ENCODE assay signal across 1 cellular context in genomic region chr3:129690963-129691362, GRCh38.
TF ChIP-seq lines count a peak whose summit lies in the region.

No MANE protein-coding gene starts in this region.

TF ChIP-seq in GM23338, 12 proteins besides CTCF, POLR2A, EP300 and RAD21 (continued from another document):
- TF ChIP-seq ZNF462 (CRISPR knock-in tag; IDR thresholded peaks at IDR 0.05) (no peak), POLR2AphosphoS5 (IDR thresholded peaks at IDR 0.05; ENCODE audit: low read depth) (no peak), ETS1 (IDR thresholded peaks at IDR 0.05) (no peak), ZNF331 (CRISPR knock-in tag; IDR thresholded peaks at IDR 0.05; ENCODE audit: low read depth) (no peak), NANOG (IDR thresholded peaks at IDR 0.05; ENCODE audit: borderline replicate concordance) (no peak)
